14 cellular contexts compared by ENCODE assay signal in the genomic region with DNA sequence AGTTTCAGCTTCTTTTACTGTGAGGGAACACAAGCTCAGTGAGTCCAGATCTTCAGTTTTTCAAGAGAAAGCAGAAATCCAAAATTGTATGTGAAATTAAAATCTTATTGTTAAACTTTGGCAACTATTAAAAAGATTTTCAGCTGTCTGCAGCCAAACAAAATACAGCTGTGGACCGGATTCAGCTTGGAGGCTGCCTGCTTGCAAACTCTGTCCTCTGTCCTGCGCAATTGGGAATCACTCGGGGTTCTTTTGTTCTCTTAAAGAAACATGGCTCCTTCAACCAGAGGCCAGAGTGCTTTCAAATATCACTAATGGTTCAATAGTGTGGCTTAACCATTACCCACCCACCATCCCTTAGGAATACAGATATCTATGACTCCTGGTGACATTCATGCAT.
DNase-seq lines count a peak whose midpoint lies in the region; TF ChIP-seq lines count a peak whose summit lies in the region.
"Had no signal": no experiment of that assay in that cellular context is flagged by ENCODE, and none has a peak within 500 bp of the region (broad histone marks: within the 10 kb centered on the region; RNA-seq: fewer than 3 reads in every experiment).

No MANE protein-coding gene starts in this region.

- H3K4me3 Mint-ChIP-seq in endodermal cell = no peak overlapping the region
- H3K4me3 Mint-ChIP-seq: activated CD8-positive, alpha-beta T cell treated with anti-CD3 and anti-CD28 coated beads, Interleukin-2, amount 10 ng/mL, durations not matched to agents 7 days and 5 days; B cell; stimulated activated naive B cell treated with anti-CD40 and anti-IgM and Interleukin-4, amounts not matched to agents 10 μg/mL and 1 μg/mL and 100 μg/mL, for 72 hours had no signal

- no peaks in the 10 kb centered on the region for H3K27me3 ChIP-seq in GM23248 (replicated peaks; ENCODE audit: insufficient read depth)
- no peaks in the 10 kb centered on the region for H3K27me3 ChIP-seq in endodermal cell (ENCODE audit: control insufficient read depth, insufficient read depth, low read length, poor library complexity, severe bottlenecking)
- H3K27me3 ChIP-seq in sigmoid colon = no peaks in the 10 kb centered on the region
- H3K27me3 ChIP-seq: ascending aorta had no signal

- H3K9me3 Mint-ChIP-seq in endodermal cell = no peaks in the 10 kb centered on the region
- H3K9me3 Mint-ChIP-seq: activated T-helper 2 cell treated with anti-CD3 and anti-CD28 coated beads, Interferon-gamma antibody, Interleukin-2, Interleukin-4, amounts not matched to agents 10 μg/mL and 5 μg/mL and 100 μg/mL, durations not matched to agents 14 hours and 24 hours and 36 hours; stimulated activated naive B cell treated with anti-CD40 and anti-IgM and Interleukin-4, amounts not matched to agents 10 μg/mL and 1 μg/mL and 100 μg/mL, for 72 hours had no signal

- TF ChIP-seq CTCF in endodermal cell (conservative IDR thresholded peaks at IDR 0.05) (no peak), sigmoid colon (IDR thresholded peaks at IDR 0.05) (no peak)

- no peak overlapping the region for H3K27ac ChIP-seq in GM23248
- H3K27ac ChIP-seq in endodermal cell (ENCODE audit: low read depth, low read length) = peak overlapping the region; percentile 56
- H3K27ac ChIP-seq in sigmoid colon = peak overlapping the region; percentile 20 to 56 (median 53)
- H3K27ac ChIP-seq: ascending aorta had no signal

- H3K27me3 Mint-ChIP-seq in endodermal cell (ENCODE audit: insufficient read depth) = no peaks in the 10 kb centered on the region
- H3K27me3 Mint-ChIP-seq: B cell had no signal

- H3K36me3 ChIP-seq in GM23248 (ENCODE audit: low read depth) = no peaks in the 10 kb centered on the region
- H3K36me3 ChIP-seq in endodermal cell (ENCODE audit: control insufficient read depth, insufficient read depth, low read length) = no peaks in the 10 kb centered on the region
- no peaks in the 10 kb centered on the region for H3K36me3 ChIP-seq in sigmoid colon
- H3K36me3 ChIP-seq: ascending aorta had no signal

- WGBS in GM23248 (ENCODE audit: low coverage in 1 of 2, low lambda C conversion rate in 2 of 2, missing lambda C conversion rate in 2 of 2), 2 experiments = 65 to 68% methylated on average over 3 of the region's 3 CpGs
- 83 to 89% methylated on average over 2 to 3 of the region's 3 CpGs for WGBS in endodermal cell (ENCODE audit: insufficient coverage in 1 of 2, insufficient read length in 1 of 2), 2 experiments
- WGBS in sigmoid colon, 2 donors = 78 to 84% methylated on average over 3 of the region's 3 CpGs

- DNase-seq in GM23248 (peak; percentile 19), endodermal cell (no peak), left kidney (ENCODE audit: low read depth, low spot score) (peak; percentile 62), sigmoid colon (peak; percentile 80), NCI-H128 (lab: John Stamatoyannopoulos, UW; ENCODE audit: unreplicated experiment) (no peak), DMS79 treated with DMSO at 0.1 percent for 48 hours (lab: John Stamatoyannopoulos, UW) (no peak), DMS53 treated with DMSO at 0.1 percent for 48 hours (lab: John Stamatoyannopoulos, UW; ENCODE audit: unreplicated experiment) (no peak), AG08396 (ENCODE audit: low spot score) (no peak)
- DNase-seq: activated CD8-positive, alpha-beta T cell treated with anti-CD3 and anti-CD28 coated beads, Interleukin-2, amount 10 ng/mL, durations not matched to agents 7 days and 5 days; kidney; stimulated activated naive B cell treated with anti-CD40 and anti-IgM and Interleukin-4, amounts not matched to agents 10 μg/mL and 1 μg/mL and 100 μg/mL, for 72 hours had no signal

- no peak for TF ChIP-seq POLR2A in sigmoid colon (IDR thresholded peaks at IDR 0.05)

- H3K9me3 ChIP-seq in GM23248 (ENCODE audit: low read depth) (no peaks in the 10 kb centered on the region), endodermal cell (ENCODE audit: control insufficient read depth, low read length) (no peaks in the 10 kb centered on the region), sigmoid colon (peaks cover 0 to 7% (median under 1%) of the 10 kb centered on the region in 4 donors)
- H3K9me3 ChIP-seq: ascending aorta had no signal

- H3K9ac ChIP-seq in GM23248 = no peak overlapping the region
- no peak overlapping the region for H3K9ac ChIP-seq in endodermal cell (ENCODE audit: extremely low read depth, low read length, poor library complexity, severe bottlenecking)

- H4K20me1 ChIP-seq in GM23248 (ENCODE audit: insufficient read depth) = no peaks in the 10 kb centered on the region

- peaks cover 20% of the 10 kb centered on the region for H3K4me1 ChIP-seq in GM23248 (ENCODE audit: insufficient read depth)
- H3K4me1 ChIP-seq in endodermal cell (ENCODE audit: control insufficient read depth, insufficient read depth, low read length) = no peaks in the 10 kb centered on the region
- peaks cover 0 to 7% (median 2%) of the 10 kb centered on the region in 4 donors for H3K4me1 ChIP-seq in sigmoid colon
- H3K4me1 ChIP-seq: ascending aorta had no signal

- in situ Hi-C loops in GM23248 (cut with MboI) = no loop called here

- TF ChIP-seq EP300 in sigmoid colon (IDR thresholded peaks at IDR 0.05) = no peak

- no peak overlapping the region for H3K27ac Mint-ChIP-seq in endodermal cell
- H3K27ac Mint-ChIP-seq: activated CD8-positive, alpha-beta T cell treated with anti-CD3 and anti-CD28 coated beads, Interleukin-2, amount 10 ng/mL, durations not matched to agents 7 days and 5 days; activated T-helper 2 cell treated with anti-CD3 and anti-CD28 coated beads, Interferon-gamma antibody, Interleukin-2, Interleukin-4, amounts not matched to agents 10 μg/mL and 5 μg/mL and 100 μg/mL, durations not matched to agents 14 hours and 24 hours and 36 hours; B cell; stimulated activated naive B cell treated with anti-CD40 and anti-IgM and Interleukin-4, amounts not matched to agents 10 μg/mL and 1 μg/mL and 100 μg/mL, for 72 hours had no signal

- intact Hi-C loops in sigmoid colon (cut with DNase I) = no loop called here

- no peaks in the 10 kb centered on the region for H3K9me2 ChIP-seq in GM23248 (ENCODE audit: insufficient read depth)

- H3F3A ChIP-seq in GM23248 (ENCODE audit: insufficient read depth) = peaks cover 21% of the 10 kb centered on the region

- peaks cover 9% of the 10 kb centered on the region for H3K4me1 Mint-ChIP-seq in endodermal cell
- H3K4me1 Mint-ChIP-seq: B cell; stimulated activated naive B cell treated with anti-CD40 and anti-IgM and Interleukin-4, amounts not matched to agents 10 μg/mL and 1 μg/mL and 100 μg/mL, for 72 hours had no signal

- H2AFZ ChIP-seq in GM23248 = no peak overlapping the region

- H3K4me3 ChIP-seq in GM23248 (no peak overlapping the region), endodermal cell (ENCODE audit: low read length) (no peak overlapping the region), sigmoid colon (no peak overlapping the region)
- H3K4me3 ChIP-seq: ascending aorta had no signal

- no peaks in the 10 kb centered on the region for H3K79me2 ChIP-seq in GM23248 (ENCODE audit: insufficient read depth)

- no peak overlapping the region for H3K4me2 ChIP-seq in GM23248 (ENCODE audit: unreplicated experiment)

- no peaks in the 10 kb centered on the region for H3K36me3 Mint-ChIP-seq in endodermal cell (ENCODE audit: low read depth)
- H3K36me3 Mint-ChIP-seq: stimulated activated naive B cell treated with anti-CD40 and anti-IgM and Interleukin-4, amounts not matched to agents 10 μg/mL and 1 μg/mL and 100 μg/mL, for 72 hours had no signal

Comparison
In these comparisons a context has a peak if more than half of its experiments do, and no peak if none do; other contexts are left out.
1. DNase-seq: peak in GM23248 (single experiment), left kidney (single experiment) and sigmoid colon (single experiment); none in endodermal cell (single experiment), NCI-H128 (single experiment), DMS79 treated with DMSO at 0.1 percent for 48 hours (single experiment), DMS53 treated with DMSO at 0.1 percent for 48 hours (single experiment) and AG08396 (single experiment).